Comparison of ENCODE assay signal across 8 cellular contexts in the genomic region with DNA sequence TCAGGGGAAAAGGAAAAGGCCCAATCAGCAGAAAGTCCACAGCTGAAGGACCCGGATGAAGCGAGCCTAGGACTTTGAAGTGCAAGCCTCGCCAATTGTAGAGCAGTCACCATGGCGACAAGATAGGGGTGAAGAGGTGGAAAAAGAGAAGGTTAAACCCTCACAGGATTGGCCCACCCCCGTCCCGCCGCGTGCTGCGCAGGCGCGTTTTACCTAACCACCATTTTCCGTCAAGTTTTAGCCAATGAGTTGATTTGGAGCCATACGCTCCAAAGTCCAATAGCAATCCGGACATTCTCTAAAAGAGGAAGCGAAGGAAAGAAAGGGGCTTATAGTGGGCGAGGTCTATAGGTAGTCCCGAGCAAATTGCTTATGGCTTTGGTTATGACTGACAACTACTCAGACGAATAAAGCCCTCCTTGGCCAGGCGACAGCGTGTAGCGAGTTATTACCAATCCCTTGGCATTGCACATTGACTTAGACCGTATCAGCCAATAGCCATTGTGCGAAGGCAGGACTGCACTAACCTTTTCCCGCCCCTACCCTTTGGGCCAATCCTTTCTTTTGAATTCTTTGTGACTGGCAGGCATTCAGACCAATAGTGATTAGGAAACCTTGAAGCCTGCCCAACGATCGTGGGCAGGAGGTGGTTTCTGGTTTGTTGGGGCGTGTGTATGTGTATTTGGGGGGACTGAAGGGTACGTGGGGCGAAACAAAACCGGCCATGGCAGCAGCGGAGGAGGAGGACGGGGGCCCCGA. TPM values are rescaled to one million over a fixed set of nuclear protein-coding genes. Genes with fewer than 3 reads are reported as not detected.
DNase-seq lines count a peak whose midpoint lies in the region; ATAC-seq and TF ChIP-seq lines count a peak whose summit lies in the region.

A gene with protein sequence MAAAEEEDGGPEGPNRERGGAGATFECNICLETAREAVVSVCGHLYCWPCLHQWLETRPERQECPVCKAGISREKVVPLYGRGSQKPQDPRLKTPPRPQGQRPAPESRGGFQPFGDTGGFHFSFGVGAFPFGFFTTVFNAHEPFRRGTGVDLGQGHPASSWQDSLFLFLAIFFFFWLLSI (plus strand): TSS at position 618 of the 759 bp plus-strand sequence. CDS start 107 bp downstream, at position 725.

- intact Hi-C loops in transverse colon (cut with DNase I; ENCODE audit: low total_unique reads): no loop called here

- no peaks in the 10 kb centered on the region for H3K27me3 ChIP-seq in adipocyte (replicated peaks; ENCODE audit: control insufficient read depth, insufficient read depth, low read length)
- no peaks in the 10 kb centered on the region for H3K27me3 ChIP-seq in cardiac muscle cell
- H3K27me3 ChIP-seq in parathyroid adenoma (ENCODE audit: control insufficient read depth, insufficient read depth, low read length): no peaks in the 10 kb centered on the region
- H3K27me3 ChIP-seq in transverse colon: no peaks in the 10 kb centered on the region

- H3K4me1 ChIP-seq in adipocyte (ENCODE audit: control insufficient read depth, insufficient read depth, low read length): peaks cover 35% of the 10 kb centered on the region
- peaks cover 21% of the 10 kb centered on the region for H3K4me1 ChIP-seq in cardiac muscle cell (ENCODE audit: low read depth)
- H3K4me1 ChIP-seq in parathyroid adenoma: peaks cover 9% of the 10 kb centered on the region
- peaks cover 25 to 66% (median 37%) of the 10 kb centered on the region in 4 donors for H3K4me1 ChIP-seq in transverse colon

- no peaks in the 10 kb centered on the region for H3K9me3 ChIP-seq in adipocyte (ENCODE audit: control insufficient read depth, low read length)
- H3K9me3 ChIP-seq in cardiac muscle cell (ENCODE audit: low read depth): no peaks in the 10 kb centered on the region
- no peaks in the 10 kb centered on the region for H3K9me3 ChIP-seq in parathyroid adenoma (ENCODE audit: control insufficient read depth, low read length)
- no peaks in the 10 kb centered on the region for H3K9me3 ChIP-seq in transverse colon

- H3K36me3 ChIP-seq in adipocyte (ENCODE audit: control insufficient read depth, insufficient read depth, low read length, severe bottlenecking) (peaks cover 23% of the 10 kb centered on the region), cardiac muscle cell (no peaks in the 10 kb centered on the region), parathyroid adenoma (ENCODE audit: control insufficient read depth, insufficient read depth, low read length) (no peaks in the 10 kb centered on the region), transverse colon (peaks cover 0 to 6% (median 2%) of the 10 kb centered on the region in 4 donors)

- peak within 1 kb of the TSS; percentile 91 for H3K4me2 ChIP-seq in parathyroid adenoma (ENCODE audit: low read length)

- no peak for TF ChIP-seq EP300 in transverse colon (IDR thresholded peaks at IDR 0.05; ENCODE audit: low read depth)

- ATAC-seq in HG02763 (IDR thresholded peaks at IDR 0.05; ENCODE audit: unreplicated experiment): peak; percentile 80

- in situ Hi-C loops in transverse colon (cut with MboI; ENCODE audit: low pct_ligation_motif_present in 1 of 4, low pct_unique_long_range_greater_than_20kb in 1 of 4, low sequenced_read_pairs in 3 of 4): no loop called here

- H3K9ac ChIP-seq in adipocyte (ENCODE audit: low read length) (peak within 1 kb of the TSS; percentile 92), parathyroid adenoma (peak within 1 kb of the TSS; percentile 47)

- peaks cover 9% of the 10 kb centered on the region for H3K79me2 ChIP-seq in parathyroid adenoma

- no peak for TF ChIP-seq CTCF in GM12864 (IDR thresholded peaks at IDR 0.05; ENCODE audit: low read depth, low read length, missing control alignments)
- no peak for TF ChIP-seq CTCF in cardiac muscle cell (IDR thresholded peaks at IDR 0.05; ENCODE audit: low read depth, low read length)
- no peak for TF ChIP-seq CTCF in parathyroid adenoma (IDR thresholded peaks at IDR 0.05)
- no peak for TF ChIP-seq CTCF in transverse colon (IDR thresholded peaks at IDR 0.05)

- DNase-seq in GM12864 (ENCODE audit: low read depth) (peak; percentile 100), NCI-H1417 treated with DMSO at 0.1 percent for 48 hours (lab: John Stamatoyannopoulos, UW) (peak; percentile 97), T follicular helper cell (ENCODE audit: low read depth) (peak; percentile 93), adipocyte (ENCODE audit: low read depth) (peak; percentile 100), cardiac muscle cell (ENCODE audit: low read depth in 1 of 2, low spot score in 1 of 2) (peak; percentile 100), transverse colon (peak; percentile 97)

- peak within 1 kb of the TSS; percentile 83 for H3K4me3 ChIP-seq in GM12864 (ENCODE audit: low read depth, low read length)
- peak within 1 kb of the TSS; percentile 97 for H3K4me3 ChIP-seq in adipocyte (ENCODE audit: low read length)
- H3K4me3 ChIP-seq in cardiac muscle cell: peak within 1 kb of the TSS; percentile 98
- peak within 1 kb of the TSS; percentile 89 for H3K4me3 ChIP-seq in parathyroid adenoma (ENCODE audit: low read depth, low read length)
- H3K4me3 ChIP-seq in transverse colon: peak within 1 kb of the TSS; percentile 41 to 91 (median 84)

- TF ChIP-seq POLR2A in transverse colon (IDR thresholded peaks at IDR 0.05): peak; percentile 69

- H3K27ac ChIP-seq in cardiac muscle cell (peak within 1 kb of the TSS; percentile 100), parathyroid adenoma (peak within 1 kb of the TSS; percentile 98), transverse colon (peak within 1 kb of the TSS; percentile 94 to 96 (median 94))

- peak within 1 kb of the TSS; percentile 89 for H2AFZ ChIP-seq in parathyroid adenoma

- 0 to 5% methylated on average over 3 to 33 of the region's 33 CpGs for WGBS in transverse colon (ENCODE audit: low coverage in 1 of 2), 2 donors

RNA-seq across cellular contexts. Expression of the gene that starts here (rescaled TPM):
- total RNA-seq in cardiac muscle cell (180 and 188 TPM in 2 replicates), transverse colon (100 to 1,000 TPM in 3 of 4 donors, 10 to 100 TPM in 1; 36.0 to 212 (median 120) TPM)
- 232 and 237 TPM in 2 replicates for polyA plus RNA-seq in cardiac muscle cell

Comparison
In these comparisons a context has a peak if more than half of its experiments do, and no peak if none do; other contexts are left out.
1. Peak in every context shown above with its lines: DNase-seq, ATAC-seq, H3K4me3 ChIP-seq and H3K27ac ChIP-seq.